Comparison of ENCODE assay signal across 9 cellular contexts in genomic region chr7:105838273-105839141, GRCh38. TPM values are rescaled to one million over a fixed set of nuclear protein-coding genes. Genes with fewer than 3 reads are reported as not detected.
DNase-seq lines count a peak whose midpoint lies in the region; ATAC-seq and TF ChIP-seq lines count a peak whose summit lies in the region.
"Had no signal": no experiment of that assay in that cellular context is flagged by ENCODE, and none has a peak within 500 bp of the region (broad histone marks: within the 10 kb centered on the region; RNA-seq: fewer than 3 reads in every experiment).

No MANE protein-coding gene starts in this region.

- peaks cover 2% of the 10 kb centered on the region for H3K27me3 Mint-ChIP-seq in endothelial cell (ENCODE audit: unreplicated experiment)

- CTCF ChIA-PET in OCI-LY7 (lab: Charles Lee; ENCODE audit: unreplicated experiment) = interaction anchor here (0.6 kb wide), 1 partner anchor 202 kb away, joined by 6 read pairs; no protein-coding TSS in a partner anchor

- no peak overlapping the region for H2AFZ ChIP-seq in OCI-LY7 (ENCODE audit: low read length)

- H3K4me3 Mint-ChIP-seq in endothelial cell (ENCODE audit: unreplicated experiment) = peak overlapping the region; percentile 63

- H3K36me3 Mint-ChIP-seq in endothelial cell (ENCODE audit: low read depth, unreplicated experiment) = peaks cover 3% of the 10 kb centered on the region

- H3K4me2 ChIP-seq in OCI-LY7 (ENCODE audit: low read length) = no peak overlapping the region

- intact Hi-C loops in OCI-LY7 (cut with micrococcal nuclease; ENCODE audit: unreplicated experiment) = no loop called here

- no TSS peak for BruUV-seq in OCI-LY7 (replicated peaks; lab: Mats Ljungman, UMichigan)

- no peaks in the 10 kb centered on the region for H3K4me1 ChIP-seq in OCI-LY7 (ENCODE audit: insufficient read depth, low read length, poor library complexity, severe bottlenecking)

- no peaks in the 10 kb centered on the region for H3K9me3 ChIP-seq in OCI-LY7 (ENCODE audit: low read length)

- DNase-seq in EH (ENCODE audit: low read depth) (peak; percentile 51), NCI-H226 (peak; percentile 79), endothelial cell (ENCODE audit: low spot score) (no peak), myocyte (ENCODE audit: low read depth) (peak; percentile 67), dedifferentiated amniotic fluid mesenchymal stem cell (ENCODE audit: extremely low spot score) (no peak), OCI-LY7 (ENCODE audit: low spot score) (no peak)
- no peak for DNase-seq in activated CD4-positive, CD25-positive, alpha-beta regulatory T cell treated with anti-CD3 and anti-CD28 coated beads, Interleukin-2, amount 50 U/mL, for 72 hours

- H3K27ac ChIP-seq in OCI-LY7 (ENCODE audit: low read depth, low read length, poor library complexity, severe bottlenecking) = no peak overlapping the region
- H3K27ac ChIP-seq: VCaP had no signal

- no peaks in the 10 kb centered on the region for H3K36me3 ChIP-seq in OCI-LY7 (ENCODE audit: insufficient read depth, low read length)

- no peaks in the 10 kb centered on the region for H3K79me2 ChIP-seq in OCI-LY7 (ENCODE audit: insufficient read depth, low read depth, low read length)

- H3K9me2 ChIP-seq in OCI-LY7 (ENCODE audit: insufficient read depth, low read length) = no peaks in the 10 kb centered on the region

- no peak overlapping the region for H3K4me3 ChIP-seq in OCI-LY7 (ENCODE audit: low read depth, low read length, poor library complexity, severe bottlenecking)

- H3K4me1 Mint-ChIP-seq in endothelial cell (ENCODE audit: unreplicated experiment) = peaks cover 14% of the 10 kb centered on the region

- no peaks in the 10 kb centered on the region for H4K20me1 ChIP-seq in OCI-LY7 (ENCODE audit: insufficient read depth, low read length)

- POLR2A ChIA-PET in OCI-LY7 (lab: Charles Lee) = interaction anchor here (0.7 kb wide), 1 partner anchor 9 kb away, joined by 3 read pairs; no protein-coding TSS in a partner anchor

- no peak for ATAC-seq in GM21737 (IDR thresholded peaks at IDR 0.05; ENCODE audit: unreplicated experiment)

- no peak overlapping the region for H3K27ac Mint-ChIP-seq in endothelial cell (ENCODE audit: unreplicated experiment)

- H3K9me3 Mint-ChIP-seq in endothelial cell (ENCODE audit: unreplicated experiment) = no peaks in the 10 kb centered on the region

- TF ChIP-seq CTCF in endothelial cell (IDR thresholded peaks at IDR 0.05; ENCODE audit: unreplicated experiment) (no peak), OCI-LY7 (conservative IDR thresholded peaks at IDR 0.05; ENCODE audit: low read length) (no peak)

RNA-seq across cellular contexts. Expression of gene ATXN7L1, which starts 37.9 kb away (rescaled TPM):
- 18.4 TPM for total RNA-seq in endothelial cell (ENCODE audit: unreplicated experiment)
- 4.3 and 5.1 TPM in 2 replicates for total RNA-seq in myocyte
- 3.4 TPM for polyA plus RNA-seq in myocyte (2012)
- not detected in 2 replicates for total RNA-seq in OCI-LY7 (2014; rRNA removed; shearing (Covaris generic))
- total RNA-seq in OCI-LY7 (2022) = 0.59 and 0.68 TPM in 2 replicates

Comparison
In these comparisons a context has a peak if more than half of its experiments do, and no peak if none do; other contexts are left out.
1. DNase-seq: peak in EH (single experiment), NCI-H226 (single experiment) and myocyte (single experiment); none in endothelial cell (single experiment), dedifferentiated amniotic fluid mesenchymal stem cell (single experiment), OCI-LY7 (single experiment) and activated CD4-positive, CD25-positive, alpha-beta regulatory T cell treated with anti-CD3 and anti-CD28 coated beads, Interleukin-2, amount 50 U/mL, for 72 hours (single experiment).